In the genomic region with DNA sequence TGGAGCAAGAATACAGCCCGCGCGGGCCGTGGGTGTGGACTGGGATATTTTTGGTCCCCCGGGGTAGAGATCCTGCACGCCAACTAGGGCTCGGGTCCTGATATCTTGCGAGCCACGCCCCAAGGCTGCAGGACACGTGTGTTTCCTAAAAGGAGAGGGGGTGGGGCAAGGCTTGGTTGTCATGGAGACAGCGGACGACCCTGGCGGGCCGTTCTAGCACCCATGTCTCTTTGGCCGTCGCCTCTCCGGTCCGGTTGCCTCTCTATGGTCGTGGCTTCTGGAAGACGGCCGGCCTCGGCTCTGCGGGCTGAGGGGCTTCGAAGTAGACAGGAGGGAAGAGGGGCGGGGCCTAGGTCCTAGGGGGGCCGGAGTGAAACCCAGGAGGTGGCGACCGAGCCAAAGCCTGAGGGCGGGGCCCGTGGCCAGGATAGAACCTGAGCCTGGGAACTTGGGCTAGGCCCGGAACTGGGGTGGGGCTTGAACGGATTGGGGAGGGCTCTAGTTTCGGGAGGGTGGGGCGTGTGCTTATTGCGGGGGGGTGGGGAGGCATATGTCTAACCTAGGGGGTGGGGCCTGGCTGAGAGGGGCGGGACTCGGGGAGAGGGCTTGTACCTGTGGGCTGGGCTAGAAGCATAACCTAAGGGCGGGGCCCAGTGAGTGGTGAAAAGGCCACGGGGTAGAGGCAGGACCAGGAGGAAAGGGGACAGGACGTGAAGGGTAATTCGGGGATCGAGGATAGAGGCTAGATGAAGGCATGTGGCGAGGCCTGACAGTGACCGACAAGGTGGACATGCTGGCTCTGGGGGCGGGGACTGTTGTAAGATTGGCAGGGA, we compare ENCODE assay signal across 1 cellular context.
TF ChIP-seq lines count a peak whose summit lies in the region.

No MANE protein-coding gene starts in this region.

TF ChIP-seq in HepG2, 621 proteins besides CTCF, POLR2A, EP300 and RAD21 (continued from another document and continues in another):
- TF ChIP-seq, protein P1, sequence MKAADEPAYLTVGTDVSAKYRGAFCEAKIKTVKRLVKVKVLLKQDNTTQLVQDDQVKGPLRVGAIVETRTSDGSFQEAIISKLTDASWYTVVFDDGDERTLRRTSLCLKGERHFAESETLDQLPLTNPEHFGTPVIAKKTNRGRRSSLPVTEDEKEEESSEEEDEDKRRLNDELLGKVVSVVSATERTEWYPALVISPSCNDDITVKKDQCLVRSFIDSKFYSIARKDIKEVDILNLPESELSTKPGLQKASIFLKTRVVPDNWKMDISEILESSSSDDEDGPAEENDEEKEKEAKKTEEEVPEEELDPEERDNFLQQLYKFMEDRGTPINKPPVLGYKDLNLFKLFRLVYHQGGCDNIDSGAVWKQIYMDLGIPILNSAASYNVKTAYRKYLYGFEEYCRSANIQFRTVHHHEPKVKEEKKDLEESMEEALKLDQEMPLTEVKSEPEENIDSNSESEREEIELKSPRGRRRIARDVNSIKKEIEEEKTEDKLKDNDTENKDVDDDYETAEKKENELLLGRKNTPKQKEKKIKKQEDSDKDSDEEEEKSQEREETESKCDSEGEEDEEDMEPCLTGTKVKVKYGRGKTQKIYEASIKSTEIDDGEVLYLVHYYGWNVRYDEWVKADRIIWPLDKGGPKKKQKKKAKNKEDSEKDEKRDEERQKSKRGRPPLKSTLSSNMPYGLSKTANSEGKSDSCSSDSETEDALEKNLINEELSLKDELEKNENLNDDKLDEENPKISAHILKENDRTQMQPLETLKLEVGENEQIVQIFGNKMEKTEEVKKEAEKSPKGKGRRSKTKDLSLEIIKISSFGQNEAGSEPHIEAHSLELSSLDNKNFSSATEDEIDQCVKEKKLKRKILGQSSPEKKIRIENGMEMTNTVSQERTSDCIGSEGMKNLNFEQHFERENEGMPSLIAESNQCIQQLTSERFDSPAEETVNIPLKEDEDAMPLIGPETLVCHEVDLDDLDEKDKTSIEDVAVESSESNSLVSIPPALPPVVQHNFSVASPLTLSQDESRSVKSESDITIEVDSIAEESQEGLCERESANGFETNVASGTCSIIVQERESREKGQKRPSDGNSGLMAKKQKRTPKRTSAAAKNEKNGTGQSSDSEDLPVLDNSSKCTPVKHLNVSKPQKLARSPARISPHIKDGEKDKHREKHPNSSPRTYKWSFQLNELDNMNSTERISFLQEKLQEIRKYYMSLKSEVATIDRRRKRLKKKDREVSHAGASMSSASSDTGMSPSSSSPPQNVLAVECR (CRISPR knock-in tag; IDR thresholded peaks at IDR 0.05; ENCODE audit: borderline replicate concordance): peak; percentile 74
- TF ChIP-seq MXI1 (IDR thresholded peaks at IDR 0.05; ENCODE audit: borderline replicate concordance, low read depth, low read length) (peak; percentile 95), SYNCRIP (IDR thresholded peaks at IDR 0.05; ENCODE audit: insufficient read depth, low read depth, low read length) (no peak), SRSF4 (IDR thresholded peaks at IDR 0.05; ENCODE audit: low read depth, low read length, poor library complexity, severe bottlenecking) (no peak), GATAD2A (CRISPR knock-in tag; IDR thresholded peaks at IDR 0.05) (0 out of 2 replicates have a peak, but pooled peaks have one; percentile 7), KAT7 (CRISPR knock-in tag; IDR thresholded peaks at IDR 0.05; ENCODE audit: borderline replicate concordance) (no peak), ZNF24 (IDR thresholded peaks at IDR 0.05) (no peak), NCOA2 (CRISPR knock-in tag; IDR thresholded peaks at IDR 0.05) (0 out of 2 replicates have a peak, but pooled peaks have one; percentile 13), GTF3A (CRISPR knock-in tag; conservative IDR thresholded peaks at IDR 0.05) (no peak), ZNF619 (CRISPR knock-in tag; IDR thresholded peaks at IDR 0.05) (peak; percentile 73; the same call in 1 of the 2 replicates), ZNF616 (CRISPR knock-in tag; IDR thresholded peaks at IDR 0.05; ENCODE audit: low read depth) (no peak), ZNF546 (CRISPR knock-in tag; conservative IDR thresholded peaks at IDR 0.05) (peak; percentile 61), ZNF543 (CRISPR knock-in tag; IDR thresholded peaks at IDR 0.05) (no peak), ETV5 (CRISPR knock-in tag; IDR thresholded peaks at IDR 0.05; ENCODE audit: borderline replicate concordance) (peak; percentile 23; the same call in 1 of the 2 replicates), ZNF891 (CRISPR knock-in tag; IDR thresholded peaks at IDR 0.05) (no peak), NR2C2 (CRISPR knock-in tag; IDR thresholded peaks at IDR 0.05; ENCODE audit: borderline replicate concordance) (no peak), ZNF326 (CRISPR knock-in tag; IDR thresholded peaks at IDR 0.05; ENCODE audit: borderline replicate concordance) (no peak), CREB1 (IDR thresholded peaks at IDR 0.05) (no peak), CREB1 (CRISPR knock-in tag; IDR thresholded peaks at IDR 0.05) (no peak), ZNF468 (CRISPR knock-in tag; IDR thresholded peaks at IDR 0.05) (no peak), ZNF557 (CRISPR knock-in tag; IDR thresholded peaks at IDR 0.05) (0 out of 2 replicates have a peak, but pooled peaks have one; percentile 31), MLXIP (CRISPR knock-in tag; IDR thresholded peaks at IDR 0.05; ENCODE audit: borderline replicate concordance) (no peak), ZNF672 (CRISPR knock-in tag; IDR thresholded peaks at IDR 0.05) (no peak), RBFOX2 (IDR thresholded peaks at IDR 0.05; ENCODE audit: low read depth, low read length) (0 out of 2 replicates have a peak, but pooled peaks have one; percentile 33), STAG1 (CRISPR knock-in tag; IDR thresholded peaks at IDR 0.05) (no peak), TGIF2 (CRISPR knock-in tag; IDR thresholded peaks at IDR 0.05) (peak; percentile 52), ZNF652 (CRISPR knock-in tag; IDR thresholded peaks at IDR 0.05; ENCODE audit: borderline replicate concordance, low read depth) (no peak), NBN (conservative IDR thresholded peaks at IDR 0.05) (no peak), PITX1 (CRISPR knock-in tag; IDR thresholded peaks at IDR 0.05) (0 out of 2 replicates have a peak, but pooled peaks have one; percentile 8), ZSCAN25 (CRISPR knock-in tag; IDR thresholded peaks at IDR 0.05) (no peak), HNRNPLL (IDR thresholded peaks at IDR 0.05; ENCODE audit: low read depth, low read length, poor library complexity, severe bottlenecking) (peak; percentile 34), SSRP1 (CRISPR knock-in tag; IDR thresholded peaks at IDR 0.05) (peak; percentile 29; the same call in 1 of the 2 replicates), FOXK2 (IDR thresholded peaks at IDR 0.05) (no peak), NFE2L2 (IDR thresholded peaks at IDR 0.05; ENCODE audit: low read length) (no peak), ZNF577 (CRISPR knock-in tag; IDR thresholded peaks at IDR 0.05; ENCODE audit: borderline replicate concordance, low read depth) (no peak), IKZF4 (CRISPR knock-in tag; IDR thresholded peaks at IDR 0.05; ENCODE audit: borderline replicate concordance, low read depth, not compliant biosample characterization) (no peak), KAT8 (CRISPR knock-in tag; IDR thresholded peaks at IDR 0.05) (no peak), ZNF232 (CRISPR knock-in tag; IDR thresholded peaks at IDR 0.05; ENCODE audit: borderline replicate concordance) (peak; percentile 31; the same call in 1 of the 2 replicates)
- TF ChIP-seq, protein P2, sequence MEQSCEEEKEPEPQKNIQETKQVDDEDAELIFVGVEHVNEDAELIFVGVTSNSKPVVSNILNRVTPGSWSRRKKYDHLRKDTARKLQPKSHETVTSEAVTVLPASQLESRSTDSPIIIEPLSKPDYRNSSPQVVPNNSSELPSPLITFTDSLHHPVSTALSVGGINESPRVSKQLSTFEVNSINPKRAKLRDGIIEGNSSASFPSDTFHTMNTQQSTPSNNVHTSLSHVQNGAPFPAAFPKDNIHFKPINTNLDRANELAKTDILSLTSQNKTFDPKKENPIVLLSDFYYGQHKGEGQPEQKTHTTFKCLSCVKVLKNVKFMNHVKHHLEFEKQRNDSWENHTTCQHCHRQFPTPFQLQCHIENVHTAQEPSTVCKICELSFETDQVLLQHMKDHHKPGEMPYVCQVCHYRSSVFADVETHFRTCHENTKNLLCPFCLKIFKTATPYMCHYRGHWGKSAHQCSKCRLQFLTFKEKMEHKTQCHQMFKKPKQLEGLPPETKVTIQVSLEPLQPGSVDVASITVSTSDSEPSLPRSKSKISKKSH (CRISPR knock-in tag; IDR thresholded peaks at IDR 0.05; ENCODE audit: borderline replicate concordance): 0 out of 2 replicates have a peak, but pooled peaks have one; percentile 48
- TF ChIP-seq, protein P3, sequence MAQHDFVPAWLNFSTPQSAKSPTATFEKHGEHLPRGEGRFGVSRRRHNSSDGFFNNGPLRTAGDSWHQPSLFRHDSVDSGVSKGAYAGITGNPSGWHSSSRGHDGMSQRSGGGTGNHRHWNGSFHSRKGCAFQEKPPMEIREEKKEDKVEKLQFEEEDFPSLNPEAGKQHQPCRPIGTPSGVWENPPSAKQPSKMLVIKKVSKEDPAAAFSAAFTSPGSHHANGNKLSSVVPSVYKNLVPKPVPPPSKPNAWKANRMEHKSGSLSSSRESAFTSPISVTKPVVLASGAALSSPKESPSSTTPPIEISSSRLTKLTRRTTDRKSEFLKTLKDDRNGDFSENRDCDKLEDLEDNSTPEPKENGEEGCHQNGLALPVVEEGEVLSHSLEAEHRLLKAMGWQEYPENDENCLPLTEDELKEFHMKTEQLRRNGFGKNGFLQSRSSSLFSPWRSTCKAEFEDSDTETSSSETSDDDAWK (CRISPR knock-in tag; IDR thresholded peaks at IDR 0.05): no peak
- TF ChIP-seq, protein P4, sequence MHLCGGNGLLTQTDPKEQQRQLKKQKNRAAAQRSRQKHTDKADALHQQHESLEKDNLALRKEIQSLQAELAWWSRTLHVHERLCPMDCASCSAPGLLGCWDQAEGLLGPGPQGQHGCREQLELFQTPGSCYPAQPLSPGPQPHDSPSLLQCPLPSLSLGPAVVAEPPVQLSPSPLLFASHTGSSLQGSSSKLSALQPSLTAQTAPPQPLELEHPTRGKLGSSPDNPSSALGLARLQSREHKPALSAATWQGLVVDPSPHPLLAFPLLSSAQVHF (CRISPR knock-in tag; IDR thresholded peaks at IDR 0.05): no peak
- TF ChIP-seq, protein P5, sequence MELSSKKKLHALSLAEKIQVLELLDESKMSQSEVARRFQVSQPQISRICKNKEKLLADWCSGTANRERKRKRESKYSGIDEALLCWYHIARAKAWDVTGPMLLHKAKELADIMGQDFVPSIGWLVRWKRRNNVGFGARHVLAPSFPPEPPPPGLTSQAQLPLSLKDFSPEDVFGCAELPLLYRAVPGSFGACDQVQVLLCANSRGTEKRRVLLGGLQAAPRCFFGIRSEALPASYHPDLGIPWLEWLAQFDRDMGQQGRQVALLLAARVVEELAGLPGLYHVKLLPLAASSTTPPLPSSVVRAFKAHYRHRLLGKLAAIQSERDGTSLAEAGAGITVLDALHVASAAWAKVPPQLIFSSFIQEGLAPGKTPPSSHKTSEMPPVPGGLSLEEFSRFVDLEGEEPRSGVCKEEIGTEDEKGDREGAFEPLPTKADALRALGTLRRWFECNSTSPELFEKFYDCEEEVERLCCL (CRISPR knock-in tag; IDR thresholded peaks at IDR 0.05; ENCODE audit: borderline replicate concordance): no peak
- TF ChIP-seq, protein P6, sequence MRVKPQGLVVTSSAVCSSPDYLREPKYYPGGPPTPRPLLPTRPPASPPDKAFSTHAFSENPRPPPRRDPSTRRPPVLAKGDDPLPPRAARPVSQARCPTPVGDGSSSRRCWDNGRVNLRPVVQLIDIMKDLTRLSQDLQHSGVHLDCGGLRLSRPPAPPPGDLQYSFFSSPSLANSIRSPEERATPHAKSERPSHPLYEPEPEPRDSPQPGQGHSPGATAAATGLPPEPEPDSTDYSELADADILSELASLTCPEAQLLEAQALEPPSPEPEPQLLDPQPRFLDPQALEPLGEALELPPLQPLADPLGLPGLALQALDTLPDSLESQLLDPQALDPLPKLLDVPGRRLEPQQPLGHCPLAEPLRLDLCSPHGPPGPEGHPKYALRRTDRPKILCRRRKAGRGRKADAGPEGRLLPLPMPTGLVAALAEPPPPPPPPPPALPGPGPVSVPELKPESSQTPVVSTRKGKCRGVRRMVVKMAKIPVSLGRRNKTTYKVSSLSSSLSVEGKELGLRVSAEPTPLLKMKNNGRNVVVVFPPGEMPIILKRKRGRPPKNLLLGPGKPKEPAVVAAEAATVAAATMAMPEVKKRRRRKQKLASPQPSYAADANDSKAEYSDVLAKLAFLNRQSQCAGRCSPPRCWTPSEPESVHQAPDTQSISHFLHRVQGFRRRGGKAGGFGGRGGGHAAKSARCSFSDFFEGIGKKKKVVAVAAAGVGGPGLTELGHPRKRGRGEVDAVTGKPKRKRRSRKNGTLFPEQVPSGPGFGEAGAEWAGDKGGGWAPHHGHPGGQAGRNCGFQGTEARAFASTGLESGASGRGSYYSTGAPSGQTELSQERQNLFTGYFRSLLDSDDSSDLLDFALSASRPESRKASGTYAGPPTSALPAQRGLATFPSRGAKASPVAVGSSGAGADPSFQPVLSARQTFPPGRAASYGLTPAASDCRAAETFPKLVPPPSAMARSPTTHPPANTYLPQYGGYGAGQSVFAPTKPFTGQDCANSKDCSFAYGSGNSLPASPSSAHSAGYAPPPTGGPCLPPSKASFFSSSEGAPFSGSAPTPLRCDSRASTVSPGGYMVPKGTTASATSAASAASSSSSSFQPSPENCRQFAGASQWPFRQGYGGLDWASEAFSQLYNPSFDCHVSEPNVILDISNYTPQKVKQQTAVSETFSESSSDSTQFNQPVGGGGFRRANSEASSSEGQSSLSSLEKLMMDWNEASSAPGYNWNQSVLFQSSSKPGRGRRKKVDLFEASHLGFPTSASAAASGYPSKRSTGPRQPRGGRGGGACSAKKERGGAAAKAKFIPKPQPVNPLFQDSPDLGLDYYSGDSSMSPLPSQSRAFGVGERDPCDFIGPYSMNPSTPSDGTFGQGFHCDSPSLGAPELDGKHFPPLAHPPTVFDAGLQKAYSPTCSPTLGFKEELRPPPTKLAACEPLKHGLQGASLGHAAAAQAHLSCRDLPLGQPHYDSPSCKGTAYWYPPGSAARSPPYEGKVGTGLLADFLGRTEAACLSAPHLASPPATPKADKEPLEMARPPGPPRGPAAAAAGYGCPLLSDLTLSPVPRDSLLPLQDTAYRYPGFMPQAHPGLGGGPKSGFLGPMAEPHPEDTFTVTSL (CRISPR knock-in tag; IDR thresholded peaks at IDR 0.05; ENCODE audit: borderline replicate concordance): 0 out of 2 replicates have a peak, but pooled peaks have one; percentile 25
